ENCODE assay signal across 8 cellular contexts in genomic region chr16:70432800-70433455, GRCh38. TPM values are rescaled to one million over a fixed set of nuclear protein-coding genes. Genes with fewer than 3 reads are reported as not detected.
A peak's percentile ranks its signal among the peaks of the same experiment; 100 is the strongest.
DNase-seq lines count a peak whose midpoint lies in the region; ATAC-seq and TF ChIP-seq lines count a peak whose summit lies in the region.

No MANE protein-coding gene starts in this region.

- H3K36me3 ChIP-seq in OCI-LY7 (ENCODE audit: insufficient read depth, low read length) (peaks cover 19% of the 10 kb centered on the region), subcutaneous abdominal adipose tissue (ENCODE audit: control insufficient read depth in 5 of 5, insufficient read depth in 5 of 5, low read length in 5 of 5) (peaks cover 0 to 5% (median 0%) of the 10 kb centered on the region in 5 donors)

- POLR2A ChIA-PET in OCI-LY7 (lab: Charles Lee), result interaction anchor here (1.0 to 2.9 kb wide), 10 partner anchors 8 to 51 kb away, joined by 3 to 16 read pairs (median 8); partner anchors contain the start of gene FCSK

- peak overlapping the region; percentile 85 for H3K4me2 ChIP-seq in OCI-LY7 (ENCODE audit: low read length)

- peak overlapping the region; percentile 100 for H3K27ac ChIP-seq in OCI-LY7 (ENCODE audit: low read depth, low read length, poor library complexity, severe bottlenecking)
- H3K27ac ChIP-seq in subcutaneous abdominal adipose tissue (ENCODE audit: low read depth, low read length), result peak overlapping the region; percentile 63

- H4K20me1 ChIP-seq in OCI-LY7 (ENCODE audit: insufficient read depth, low read length), result no peaks in the 10 kb centered on the region

- H2AFZ ChIP-seq in OCI-LY7 (ENCODE audit: low read length), result no peak overlapping the region

- peaks cover 78% of the 10 kb centered on the region for H3K79me2 ChIP-seq in OCI-LY7 (ENCODE audit: insufficient read depth, low read depth, low read length)

- H3K4me3 ChIP-seq in OCI-LY7 (ENCODE audit: low read depth, low read length, poor library complexity, severe bottlenecking) (peak overlapping the region; percentile 60), subcutaneous abdominal adipose tissue (ENCODE audit: low read depth in 1 of 5, low read length in 5 of 5) (peak overlapping the region in 3 of 5 donors; percentile 7 to 28 (median 27))

- intact Hi-C loops in OCI-LY7 (cut with micrococcal nuclease; ENCODE audit: unreplicated experiment), result loop anchor here (1.0 kb wide), 1 partner anchor 52 kb away; no protein-coding TSS in a partner anchor
- intact Hi-C loops in sciatic nerve (cut with DNase I), result no loop called here

- H3K9me3 ChIP-seq in OCI-LY7 (ENCODE audit: low read length) (no peaks in the 10 kb centered on the region), subcutaneous abdominal adipose tissue (ENCODE audit: control insufficient read depth in 5 of 5, low read length in 5 of 5) (no peaks in the 10 kb centered on the region)

- CTCF ChIA-PET in OCI-LY7 (lab: Charles Lee; ENCODE audit: unreplicated experiment), result interaction anchor here (0.5 to 1.2 kb wide), 2 partner anchors 11 to 20 kb away, joined by 3 read pairs; no protein-coding TSS in a partner anchor

- DNase-seq in SIG-M5 treated with dmso at 0.1 percent for 504 hours (lab: John Stamatoyannopoulos, UW; ENCODE audit: unreplicated experiment), result peak; percentile 55
- DNase-seq in SIG-M5 (lab: John Stamatoyannopoulos, UW), result no peak
- peak; percentile 89 for DNase-seq in OCI-LY7 (ENCODE audit: low spot score)
- DNase-seq in germinal center (ENCODE audit: low spot score), result peak; percentile 67
- DNase-seq in sciatic nerve (ENCODE audit: low spot score), result no peak

- TF ChIP-seq CTCF in OCI-LY7 (conservative IDR thresholded peaks at IDR 0.05; ENCODE audit: low read length), result no peak

- ATAC-seq in HG03469 (IDR thresholded peaks at IDR 0.05; ENCODE audit: unreplicated experiment) (no peak), sciatic nerve (no peak), HG03175 (IDR thresholded peaks at IDR 0.05; ENCODE audit: unreplicated experiment) (no peak)

- peak overlapping the region in 2 of 5 donors; percentile 28 to 33 for H3K9ac ChIP-seq in subcutaneous abdominal adipose tissue (ENCODE audit: low read length in 5 of 5)

- H3K27me3 ChIP-seq in subcutaneous abdominal adipose tissue (ENCODE audit: control insufficient read depth in 5 of 5, insufficient read depth in 4 of 5, low read length in 5 of 5), result no peaks in the 10 kb centered on the region

- H3K4me1 ChIP-seq in OCI-LY7 (ENCODE audit: insufficient read depth, low read length, poor library complexity, severe bottlenecking) (peaks cover 85% of the 10 kb centered on the region), subcutaneous abdominal adipose tissue (ENCODE audit: control insufficient read depth in 5 of 5, insufficient read depth in 5 of 5, low read length in 5 of 5) (peaks cover 36 to 79% (median 77%) of the 10 kb centered on the region in 5 donors)

- BruUV-seq in OCI-LY7 (replicated peaks; lab: Mats Ljungman, UMichigan), result no TSS peak

- no peaks in the 10 kb centered on the region for H3K9me2 ChIP-seq in OCI-LY7 (ENCODE audit: insufficient read depth, low read length)

RNA-seq across cellular contexts. Expression of gene ST3GAL2, which starts 6.0 kb away (rescaled TPM):
- 42.6 and 44.6 TPM in 2 replicates for total RNA-seq in OCI-LY7 (2014; rRNA removed; shearing (Covaris generic))
- total RNA-seq in OCI-LY7 (2022) (48.5 and 61.0 TPM in 2 replicates), sciatic nerve (31.1 TPM)

RNA-seq across cellular contexts. Expression of gene FCSK, which starts 21.5 kb away (rescaled TPM):
- 6.8 and 7.4 TPM in 2 replicates for total RNA-seq in OCI-LY7 (2014; rRNA removed; shearing (Covaris generic))
- total RNA-seq in OCI-LY7 (2022), result 14.2 and 14.3 TPM in 2 replicates
- total RNA-seq in sciatic nerve, result 19.7 TPM

Comparison
In these comparisons a context has a peak if more than half of its experiments do, and no peak if none do; other contexts are left out.
1. DNase-seq: peak in SIG-M5 treated with dmso at 0.1 percent for 504 hours (single experiment), OCI-LY7 (single experiment) and germinal center (single experiment); none in SIG-M5 (single experiment) and sciatic nerve (single experiment).